16 cellular contexts compared by ENCODE assay signal in the genomic region with DNA sequence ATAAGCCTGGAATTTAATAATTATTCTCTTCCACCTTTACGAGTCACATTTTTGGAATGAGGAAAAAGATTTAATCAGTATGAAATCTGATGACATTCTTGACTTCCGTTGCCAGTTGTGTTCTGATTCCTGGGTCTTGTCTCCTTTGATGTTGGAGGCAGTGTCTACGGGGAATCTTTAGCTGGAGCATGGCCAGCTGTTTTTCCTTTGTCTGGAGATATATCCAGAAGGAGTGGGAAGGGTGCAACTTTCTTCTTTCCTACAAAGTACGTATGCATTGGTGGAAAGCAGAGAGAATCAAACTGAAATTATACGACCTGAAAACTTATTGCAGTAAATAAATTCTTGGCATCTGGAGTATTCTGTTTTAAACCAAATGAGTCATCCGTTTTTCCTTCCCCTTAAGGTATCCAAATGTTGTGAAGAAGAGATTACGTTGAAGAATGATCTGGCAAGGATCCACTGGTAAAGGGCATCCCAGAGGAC. TPM values are rescaled to one million over a fixed set of nuclear protein-coding genes. Genes with fewer than 3 reads are reported as not detected.
DNase-seq lines count a peak whose midpoint lies in the region; ATAC-seq and TF ChIP-seq lines count a peak whose summit lies in the region.
"Had no signal": no experiment of that assay in that cellular context is flagged by ENCODE, and none has a peak within 500 bp of the region (broad histone marks: within the 10 kb centered on the region; RNA-seq: fewer than 3 reads in every experiment).

No MANE protein-coding gene starts in this region.

- TF ChIP-seq EP300 in suprapubic skin (IDR thresholded peaks at IDR 0.05): no peak

- H2AFZ ChIP-seq in GM23248: 0 out of 2 replicates have a peak overlapping the region, but pooled peaks have one; percentile 1

- no peaks in the 10 kb centered on the region for H4K20me1 ChIP-seq in GM23248 (ENCODE audit: insufficient read depth)

- H3K4me3 ChIP-seq in GM23248 (peak overlapping the region; percentile 13; the same call in 1 of the 2 replicates), foreskin fibroblast (ENCODE audit: low read depth in 1 of 2, low read length in 2 of 2) (no peak overlapping the region), vagina (no peak overlapping the region), suprapubic skin (no peak overlapping the region)

- 35% methylated on average over 7 of the region's 7 CpGs for WGBS in GM23248 (ENCODE audit: low coverage in 1 of 2, low lambda C conversion rate in 2 of 2, missing lambda C conversion rate in 2 of 2), 2 experiments
- 22% methylated on average over 7 of the region's 7 CpGs for WGBS in suprapubic skin

- TF ChIP-seq CTCF in foreskin fibroblast (IDR thresholded peaks at IDR 0.05; ENCODE audit: low read depth, low read length) (no peak), vagina (IDR thresholded peaks at IDR 0.05) (no peak), suprapubic skin (IDR thresholded peaks at IDR 0.05) (no peak)

- H3K4me1 ChIP-seq in GM23248 (ENCODE audit: insufficient read depth) (peaks cover 22% of the 10 kb centered on the region), vagina (peaks cover 4% of the 10 kb centered on the region), suprapubic skin (peaks cover 15% of the 10 kb centered on the region)

- H3K79me2 ChIP-seq in GM23248 (ENCODE audit: insufficient read depth): no peaks in the 10 kb centered on the region

- no peaks in the 10 kb centered on the region for H3K9me3 ChIP-seq in GM23248 (ENCODE audit: low read depth)
- H3K9me3 ChIP-seq in vagina: no peaks in the 10 kb centered on the region
- H3K9me3 ChIP-seq in suprapubic skin: no peaks in the 10 kb centered on the region

- H3K27me3 ChIP-seq in GM23248 (replicated peaks; ENCODE audit: insufficient read depth) (no peaks in the 10 kb centered on the region), vagina (no peaks in the 10 kb centered on the region), suprapubic skin (no peaks in the 10 kb centered on the region)

- TF ChIP-seq POLR2A in vagina (IDR thresholded peaks at IDR 0.05): no peak
- no peak for TF ChIP-seq POLR2A in suprapubic skin (IDR thresholded peaks at IDR 0.05)

- H3K27ac ChIP-seq in GM23248 (no peak overlapping the region), vagina (no peak overlapping the region), suprapubic skin (no peak overlapping the region)

- peak; percentile 76 for ATAC-seq in SK-N-SH treated with all-trans-retinoic acid at 6 μM for 48 hours
- ATAC-seq: activated CD8-positive, alpha-beta T cell treated with anti-CD3 and anti-CD28 coated beads for 36 hours; effector memory CD8-positive, alpha-beta T cell; natural killer cell treated with Interleukin-12 subunit alpha and Interleukin-12 subunit beta and Interleukin-15 and Interleukin-18, amount 100 ng/mL, for 72 hours; T-helper 17 cell had no signal

- peak overlapping the region; percentile 41 for H3K4me2 ChIP-seq in GM23248 (ENCODE audit: unreplicated experiment)

- no peak overlapping the region for H3K9ac ChIP-seq in GM23248

- 0 out of 2 replicates have a peak, but pooled peaks cover 12% of the 10 kb centered on the region for H3F3A ChIP-seq in GM23248 (ENCODE audit: insufficient read depth)

- H3K36me3 ChIP-seq in GM23248 (ENCODE audit: low read depth): no peaks in the 10 kb centered on the region
- no peaks in the 10 kb centered on the region for H3K36me3 ChIP-seq in vagina
- no peaks in the 10 kb centered on the region for H3K36me3 ChIP-seq in suprapubic skin

- H3K9me2 ChIP-seq in GM23248 (ENCODE audit: insufficient read depth): no peaks in the 10 kb centered on the region

- DNase-seq in GM23248: peak; percentile 63
- DNase-seq in foreskin fibroblast: peak; percentile 50 to 72
- DNase-seq in renal cortical epithelial cell (ENCODE audit: low read depth): peak; percentile 68
- no peak for DNase-seq in middle frontal gyrus (ENCODE audit: extremely low spot score, low spot score)
- no peak for DNase-seq in vagina (ENCODE audit: extremely low spot score in 2 of 2)
- no peak for DNase-seq in suprapubic skin (ENCODE audit: low spot score in 2 of 2)
- no peak for DNase-seq in islet precursor cell
- DNase-seq: activated CD8-positive, alpha-beta T cell treated with anti-CD3 and anti-CD28 coated beads for 36 hours; activated naive CD8-positive, alpha-beta T cell treated with anti-CD3 and anti-CD28 coated beads, Interleukin-2, amount 10 ng/mL, durations not matched to agents 7 days and 5 days; CD4-positive, CD25-positive, alpha-beta regulatory T cell; effector memory CD8-positive, alpha-beta T cell; NCI-H1694 treated with DMSO at 0.1 percent for 48 hours; T-helper 17 cell had no signal

- intact Hi-C loops in vagina (cut with DNase I): no loop called here

- in situ Hi-C loops in GM23248 (cut with MboI): no loop called here

TF ChIP-seq in SK-N-SH treated with all-trans-retinoic acid at 6 μM for 48 hours, 23 proteins besides CTCF, POLR2A, EP300 and RAD21:
- peak; percentile 50 for TF ChIP-seq ISL1 (CRISPR knock-in tag; IDR thresholded peaks at IDR 0.05)
- no peak for TF ChIP-seq TOX (CRISPR knock-in tag; IDR thresholded peaks at IDR 0.05; ENCODE audit: borderline replicate concordance)

RNA-seq across cellular contexts. Expression of gene GNG11, which starts 6.9 kb away (rescaled TPM):
- 22.5 and 25.9 TPM in 2 replicates for total RNA-seq in GM23248 (2014; rRNA removed; shearing (Covaris generic))
- polyA plus RNA-seq in GM23248 (2016; fragmentation: Nextera tagmentation; extraction: Ambion mirVana): 84.7 and 87.0 TPM in 2 replicates
- total RNA-seq in renal cortical epithelial cell: 26.0 and 35.1 TPM in 2 replicates
- total RNA-seq in vagina: 15.0 TPM
- total RNA-seq in suprapubic skin: 1 to 10 TPM; 3.3 to 6.8 (median 5.3) TPM
- total RNA-seq: activated CD8-positive, alpha-beta T cell treated with anti-CD3 and anti-CD28 coated beads for 36 hours; activated naive CD8-positive, alpha-beta T cell treated with anti-CD3 and anti-CD28 coated beads, Interleukin-2, amount 10 ng/mL, durations not matched to agents 7 days and 5 days; natural killer cell treated with Interleukin-12 subunit alpha and Interleukin-12 subunit beta and Interleukin-15 and Interleukin-18, amount 100 ng/mL, for 72 hours had no signal
- polyA plus RNA-seq: CD4-positive, CD25-positive, alpha-beta regulatory T cell had no signal

RNA-seq across cellular contexts. Expression of gene GNGT1, which starts 8.3 kb away (rescaled TPM):
- total RNA-seq in GM23248 (2014; rRNA removed; shearing (Covaris generic)): not detected in 2 replicates
- polyA plus RNA-seq in GM23248 (2016; fragmentation: Nextera tagmentation; extraction: Ambion mirVana): not detected in 2 replicates
- total RNA-seq in renal cortical epithelial cell (0.05 TPM in 1 of 2 replicates, not detected in the other), vagina (not detected), suprapubic skin (not detected)
- total RNA-seq: activated CD8-positive, alpha-beta T cell treated with anti-CD3 and anti-CD28 coated beads for 36 hours; activated naive CD8-positive, alpha-beta T cell treated with anti-CD3 and anti-CD28 coated beads, Interleukin-2, amount 10 ng/mL, durations not matched to agents 7 days and 5 days; CD4-positive, CD25-positive, alpha-beta regulatory T cell; natural killer cell treated with Interleukin-12 subunit alpha and Interleukin-12 subunit beta and Interleukin-15 and Interleukin-18, amount 100 ng/mL, for 72 hours; T-helper 17 cell had no signal
- polyA plus RNA-seq: CD4-positive, CD25-positive, alpha-beta regulatory T cell; IgD-negative memory B cell had no signal

RNA-seq across cellular contexts. Expression of gene TFPI2, which starts 24.1 kb away (rescaled TPM):
- 435 and 654 TPM in 2 replicates for total RNA-seq in GM23248 (2014; rRNA removed; shearing (Covaris generic))
- 706 and 730 TPM in 2 replicates for polyA plus RNA-seq in GM23248 (2016; fragmentation: Nextera tagmentation; extraction: Ambion mirVana)
- total RNA-seq in renal cortical epithelial cell (22.7 and 65.1 TPM in 2 replicates), vagina (0.74 TPM), suprapubic skin (1 to 10 TPM in 2 of 4 donors, under 1 TPM in 1, not detected in 1; 0.79 to 1.4 (median 1.1) TPM)
- total RNA-seq: activated CD8-positive, alpha-beta T cell treated with anti-CD3 and anti-CD28 coated beads for 36 hours; activated naive CD8-positive, alpha-beta T cell treated with anti-CD3 and anti-CD28 coated beads, Interleukin-2, amount 10 ng/mL, durations not matched to agents 7 days and 5 days; natural killer cell treated with Interleukin-12 subunit alpha and Interleukin-12 subunit beta and Interleukin-15 and Interleukin-18, amount 100 ng/mL, for 72 hours had no signal
- polyA plus RNA-seq: CD4-positive, CD25-positive, alpha-beta regulatory T cell; IgD-negative memory B cell had no signal

Comparison
In these comparisons a context has a peak if more than half of its experiments do, and no peak if none do; other contexts are left out.
1. DNase-seq: peak in GM23248 (single experiment), foreskin fibroblast (2 of 2) and renal cortical epithelial cell (single experiment); none in middle frontal gyrus (single experiment), vagina (0 of 2), suprapubic skin (0 of 2) and islet precursor cell (single experiment).